1 cellular context compared by ENCODE assay signal in genomic region chr1:173914366-173914871, GRCh38.
TF ChIP-seq lines count a peak whose summit lies in the region.

No MANE protein-coding gene starts in this region.

TF ChIP-seq in SK-N-SH, 30 proteins besides CTCF, POLR2A, EP300 and RAD21 (continued from another document):
- TF ChIP-seq ZBTB33 (IDR thresholded peaks at IDR 0.05; ENCODE audit: borderline replicate concordance, low read depth) = no peak
- no peak for TF ChIP-seq MEF2A (IDR thresholded peaks at IDR 0.05; ENCODE audit: borderline replicate concordance, low read depth)
- no peak for TF ChIP-seq REST (IDR thresholded peaks at IDR 0.05; ENCODE audit: low read depth, low read length)
- TF ChIP-seq CHD2 (IDR thresholded peaks at IDR 0.05; ENCODE audit: low read length, partially characterized antibody) = no peak
- TF ChIP-seq GATA2 (CRISPR knock-in tag; IDR thresholded peaks at IDR 0.05) = no peak
- no peak for TF ChIP-seq TCF12 (IDR thresholded peaks at IDR 0.05)
- no peak for TF ChIP-seq USF2 (IDR thresholded peaks at IDR 0.05; ENCODE audit: borderline replicate concordance, low read depth, low read length)
- TF ChIP-seq TAF1 (IDR thresholded peaks at IDR 0.05; ENCODE audit: borderline replicate concordance, low read depth, low read length) = no peak
- no peak for TF ChIP-seq SMC3 (IDR thresholded peaks at IDR 0.05; ENCODE audit: low read depth, low read length)
- TF ChIP-seq FOSL2 (IDR thresholded peaks at IDR 0.05; ENCODE audit: borderline replicate concordance, low read depth) = no peak
